Comparison of ENCODE assay signal across 9 cellular contexts in genomic region chr16:48172682-48173081, GRCh38. TPM values are rescaled to one million over a fixed set of nuclear protein-coding genes. Genes with fewer than 3 reads are reported as not detected.
"Had no signal": no experiment of that assay in that cellular context is flagged by ENCODE, and none has a peak within 500 bp of the region (broad histone marks: within the 10 kb centered on the region; RNA-seq: fewer than 3 reads in every experiment).

No MANE protein-coding gene starts in this region.

- DNase-seq: GM23248, GOT3, H9, HCEC 1CT, IMR-90, KG1 had no signal

- FAIRE-seq: H54, K562 had no signal

- H3K9ac ChIP-seq: GM23248 had no signal

- H2AFZ ChIP-seq: GM23248 had no signal

- H3K27ac ChIP-seq: GM23248 had no signal

- ATAC-seq: K562 had no signal

- H3K4me3 ChIP-seq: GM23248, K562 had no signal

RNA-seq across cellular contexts. Expression of gene ABCC12, which starts 16.9 kb away (rescaled TPM):
- total RNA-seq: GM23248, HT1080, K562 had no signal
- polyA plus RNA-seq: GM23248, IMR-90, K562 had no signal
